1 cellular context compared by ENCODE assay signal in genomic region chr4:18518098-18518497, GRCh38.
TF ChIP-seq lines count a peak whose summit lies in the region.

No MANE protein-coding gene starts in this region.

TF ChIP-seq in GM23338, 12 proteins besides CTCF, POLR2A, EP300 and RAD21 (continued from another document):
- TF ChIP-seq ZNF462 (CRISPR knock-in tag; IDR thresholded peaks at IDR 0.05) = no peak
- no peak for TF ChIP-seq ZNF331 (CRISPR knock-in tag; IDR thresholded peaks at IDR 0.05; ENCODE audit: low read depth)
- no peak for TF ChIP-seq ZNF114 (CRISPR knock-in tag; IDR thresholded peaks at IDR 0.05)
